ENCODE assay signal across 18 cellular contexts in genomic region chr9:123176949-123177348, GRCh38.
"Had no signal": no experiment of that assay in that cellular context is flagged by ENCODE, and none has a peak within 500 bp of the region (broad histone marks: within the 10 kb centered on the region; RNA-seq: fewer than 3 reads in every experiment).

No MANE protein-coding gene starts in this region.

- H3K4me1 ChIP-seq: tibial nerve, uterus had no signal

- FAIRE-seq: islet of Langerhans had no signal

- H3K27ac ChIP-seq: epithelial cell of prostate, gastrocnemius medialis, neutrophil, parathyroid adenoma, tibial nerve, uterus had no signal

- ATAC-seq: activated naive CD8-positive, alpha-beta T cell treated with anti-CD3 and anti-CD28 coated beads, Interleukin-2, amount 50 U/mL, for 24 hours; activated T-helper 17 cell treated with anti-CD3 and anti-CD28 coated beads, Interleukin-2, amount 50 U/mL, for 72 hours; effector memory CD8-positive, alpha-beta T cell; gastrocnemius medialis; naive thymus-derived CD4-positive, alpha-beta T cell had no signal

- H3K27ac Mint-ChIP-seq: activated naive CD4-positive, alpha-beta T cell treated with anti-CD3 and anti-CD28 coated beads for 36 hours; activated naive CD8-positive, alpha-beta T cell treated with anti-CD3 and anti-CD28 coated beads, Interleukin-2, amount 50 U/mL, for 24 hours; activated T-helper 17 cell treated with anti-CD3 and anti-CD28 coated beads, Interleukin-2, amount 50 U/mL, for 72 hours; dendritic cell treated with granulocyte-macrophage colony-stimulating factor and Interleukin-4, amounts not matched to agents 40 ng/mL and 50 ng/mL, for 4 days; effector memory CD8-positive, alpha-beta T cell; naive thymus-derived CD4-positive, alpha-beta T cell had no signal

- H3K9me3 ChIP-seq: gastrocnemius medialis, neutrophil, tibial nerve, uterus had no signal

- H3K27me3 Mint-ChIP-seq: activated naive CD8-positive, alpha-beta T cell treated with anti-CD3 and anti-CD28 coated beads, Interleukin-2, amount 50 U/mL, for 24 hours; activated T-helper 17 cell treated with anti-CD3 and anti-CD28 coated beads, Interleukin-2, amount 50 U/mL, for 72 hours; dendritic cell treated with granulocyte-macrophage colony-stimulating factor and Interleukin-4, amounts not matched to agents 40 ng/mL and 50 ng/mL, for 4 days; effector memory CD8-positive, alpha-beta T cell; naive thymus-derived CD4-positive, alpha-beta T cell had no signal

- H3K27me3 ChIP-seq: gastrocnemius medialis, neutrophil, tibial nerve, uterus had no signal

- DNase-seq: activated CD4-positive, alpha-beta T cell treated with anti-CD3 and anti-CD28 coated beads, Interleukin-2, amount 50 U/mL, for 48 hours; activated naive CD4-positive, alpha-beta T cell treated with anti-CD3 and anti-CD28 coated beads for 36 hours; activated naive CD8-positive, alpha-beta T cell treated with anti-CD3 and anti-CD28 coated beads, Interleukin-2, amount 50 U/mL, for 24 hours; aorta; effector memory CD8-positive, alpha-beta T cell; gastrocnemius medialis; naive thymus-derived CD4-positive, alpha-beta T cell; stimulated activated CD4-positive, alpha-beta T cell treated with anti-CD3 and anti-CD28 coated beads, Interleukin-2, amount 100 ng/mL, for 48 hours; stimulated activated naive CD4-positive, alpha-beta T cell; T-helper 9 cell; uterus had no signal

- H3K4me3 ChIP-seq: gastrocnemius medialis, tibial nerve, uterus had no signal

- H3K9ac ChIP-seq: parathyroid adenoma had no signal

- H3K4me3 Mint-ChIP-seq: activated naive CD4-positive, alpha-beta T cell treated with anti-CD3 and anti-CD28 coated beads for 36 hours; activated naive CD8-positive, alpha-beta T cell treated with anti-CD3 and anti-CD28 coated beads, Interleukin-2, amount 50 U/mL, for 24 hours; activated T-helper 17 cell treated with anti-CD3 and anti-CD28 coated beads, Interleukin-2, amount 50 U/mL, for 72 hours; dendritic cell treated with granulocyte-macrophage colony-stimulating factor and Interleukin-4, amounts not matched to agents 40 ng/mL and 50 ng/mL, for 4 days; effector memory CD8-positive, alpha-beta T cell; naive thymus-derived CD4-positive, alpha-beta T cell had no signal

- H3K4me1 Mint-ChIP-seq: activated T-helper 17 cell treated with anti-CD3 and anti-CD28 coated beads, Interleukin-2, amount 50 U/mL, for 72 hours had no signal

- H3K9me3 Mint-ChIP-seq: activated naive CD4-positive, alpha-beta T cell treated with anti-CD3 and anti-CD28 coated beads for 36 hours; activated naive CD8-positive, alpha-beta T cell treated with anti-CD3 and anti-CD28 coated beads, Interleukin-2, amount 50 U/mL, for 24 hours; activated T-helper 17 cell treated with anti-CD3 and anti-CD28 coated beads, Interleukin-2, amount 50 U/mL, for 72 hours; dendritic cell treated with granulocyte-macrophage colony-stimulating factor and Interleukin-4, amounts not matched to agents 40 ng/mL and 50 ng/mL, for 4 days; effector memory CD8-positive, alpha-beta T cell; naive thymus-derived CD4-positive, alpha-beta T cell had no signal

- H2AFZ ChIP-seq: parathyroid adenoma had no signal

- H3K36me3 ChIP-seq: gastrocnemius medialis, neutrophil, tibial nerve, uterus had no signal
